16 cellular contexts compared by ENCODE assay signal in genomic region chr16:3882531-3882930, GRCh38. TPM values are rescaled to one million over a fixed set of nuclear protein-coding genes. Genes with fewer than 3 reads are reported as not detected.
DNase-seq lines count a peak whose midpoint lies in the region; ATAC-seq, FAIRE-seq and TF ChIP-seq lines count a peak whose summit lies in the region.
"Had no signal": no experiment of that assay in that cellular context is flagged by ENCODE, and none has a peak within 500 bp of the region (broad histone marks: within the 10 kb centered on the region; RNA-seq: fewer than 3 reads in every experiment).

No MANE protein-coding gene starts in this region.

- DNase-seq in activated CD8-positive, alpha-beta memory T cell treated with anti-CD3 and anti-CD28 coated beads, Interleukin-2, amount 50 U/mL, for 48 hours = peak; percentile 25
- DNase-seq in activated CD8-positive, alpha-beta memory T cell treated with anti-CD3 and anti-CD28 coated beads for 24 hours = no peak
- DNase-seq in Karpas-422 (peak; percentile 43), K562 (ENCODE audit: extremely low read depth in 1 of 4, low spot score in 3 of 4) (no peak), osteocyte (ENCODE audit: extremely low spot score, unreplicated experiment) (no peak), GM23248 (no peak), foreskin fibroblast (no peak)
- DNase-seq in stimulated activated CD4-positive, alpha-beta T cell treated with anti-CD3 and anti-CD28 coated beads, Interleukin-1b, Interleukin-23, amount 100 ng/mL, for 48 hours = no peak
- DNase-seq: activated effector memory CD4-positive, alpha-beta T cell treated with anti-CD3 and anti-CD28 coated beads, Interleukin-2, amount 50 U/mL, for 16 hours; foreskin melanocyte; NCI-H1105; nucleus accumbens; OCI-M1; stimulated activated naive CD4-positive, alpha-beta T cell; uterus had no signal

- H3K79me2 ChIP-seq in Karpas-422 (ENCODE audit: low read length) (peaks cover 23% of the 10 kb centered on the region), K562 (ENCODE audit: control insufficient read depth, insufficient read depth, low read length) (peaks cover 23% of the 10 kb centered on the region), GM23248 (ENCODE audit: insufficient read depth) (peaks cover 23% of the 10 kb centered on the region)

- WGBS in K562 (ENCODE audit: insufficient coverage, low coverage, missing lambda C conversion rate) = 76% methylated on average over 3 of the region's 3 CpGs
- 96 to 98% methylated on average over 3 of the region's 3 CpGs for WGBS in GM23248 (ENCODE audit: low coverage in 1 of 2, low lambda C conversion rate in 2 of 2, missing lambda C conversion rate in 2 of 2), 2 experiments

- peaks cover 5% of the 10 kb centered on the region for H3K36me3 Mint-ChIP-seq in osteocyte (ENCODE audit: unreplicated experiment)

- ATAC-seq in K562 = no peak

- peak overlapping the region; percentile 72 for H3K4me3 Mint-ChIP-seq in osteocyte (ENCODE audit: unreplicated experiment)

- H3K9ac ChIP-seq in Karpas-422 (ENCODE audit: low read length) = no peak overlapping the region
- H3K9ac ChIP-seq in K562 (ENCODE audit: insufficient read depth in 1 of 2, low read depth in 2 of 2, low read length in 2 of 2) = no peak overlapping the region
- no peak overlapping the region for H3K9ac ChIP-seq in GM23248

- TF ChIP-seq POLR2A in K562 (conservative IDR thresholded peaks at IDR 0.05) = no peak

- CTCF ChIA-PET in K562 (lab: Yijun Ruan, JAX; ENCODE audit: low intra/inter-chr PET ratio) = no interaction called here

- H3K9me3 Mint-ChIP-seq in osteocyte (ENCODE audit: unreplicated experiment) = no peaks in the 10 kb centered on the region

- no peaks in the 10 kb centered on the region for H3K9me2 ChIP-seq in Karpas-422 (replicated peaks; ENCODE audit: insufficient read depth, low read length)
- H3K9me2 ChIP-seq in GM23248 (ENCODE audit: insufficient read depth) = no peaks in the 10 kb centered on the region

- H3K9me3 ChIP-seq in Karpas-422 (ENCODE audit: low read length) = no peaks in the 10 kb centered on the region
- no peaks in the 10 kb centered on the region for H3K9me3 ChIP-seq in K562 (replicated peaks; ENCODE audit: control insufficient read depth, insufficient read depth, low read depth, low read length)
- H3K9me3 ChIP-seq in GM23248 (ENCODE audit: low read depth) = no peaks in the 10 kb centered on the region
- H3K9me3 ChIP-seq: uterus had no signal

- H3K4me1 ChIP-seq in Karpas-422 (ENCODE audit: low read length) (peaks cover 19% of the 10 kb centered on the region), K562 (replicated peaks in 1 of 2; ENCODE audit: control insufficient read depth in 2 of 2, insufficient read depth in 2 of 2, low read length in 2 of 2) (peaks cover 11 to 19% of the 10 kb centered on the region in 2 experiments), GM23248 (ENCODE audit: insufficient read depth) (peaks cover 10% of the 10 kb centered on the region)
- H3K4me1 ChIP-seq: uterus had no signal

- H3K36me3 ChIP-seq in Karpas-422 (ENCODE audit: insufficient read depth, low read length) = peaks cover 9% of the 10 kb centered on the region; the same call in 1 of the 2 replicates
- H3K36me3 ChIP-seq in K562 (ENCODE audit: control insufficient read depth, insufficient read depth, low read length) = peaks cover 4% of the 10 kb centered on the region; the same call in 1 of the 3 replicates
- no peaks in the 10 kb centered on the region for H3K36me3 ChIP-seq in GM23248 (ENCODE audit: low read depth)
- H3K36me3 ChIP-seq: cardiac muscle cell, uterus had no signal

- in situ Hi-C loops in K562 (cut with MboI) = no loop called here
- in situ Hi-C loops in GM23248 (cut with MboI) = no loop called here

- H3K9me1 ChIP-seq in K562 (ENCODE audit: control insufficient read depth, insufficient read depth, low read length) = no peaks in the 10 kb centered on the region

- no peak overlapping the region for H3K4me2 ChIP-seq in Karpas-422 (ENCODE audit: low read depth, low read length, poor library complexity, severe bottlenecking)
- H3K4me2 ChIP-seq in K562 (ENCODE audit: insufficient read depth, low read length) = no peak overlapping the region
- no peak overlapping the region for H3K4me2 ChIP-seq in GM23248 (ENCODE audit: unreplicated experiment)

- H3K27ac ChIP-seq in Karpas-422 (ENCODE audit: low read length) (no peak overlapping the region), K562 (ENCODE audit: extremely low read depth, low read depth, low read length) (no peak overlapping the region), GM23248 (no peak overlapping the region)
- H3K27ac ChIP-seq: cardiac muscle cell, uterus had no signal

- peaks cover 10% of the 10 kb centered on the region for H3F3A ChIP-seq in GM23248 (ENCODE audit: insufficient read depth)

- peaks cover 3% of the 10 kb centered on the region for H3K27me3 Mint-ChIP-seq in osteocyte (ENCODE audit: unreplicated experiment)

- no peak for TF ChIP-seq RAD21 in K562 (CRISPR knock-in tag; conservative IDR thresholded peaks at IDR 0.05 in 1 of 2, IDR thresholded peaks at IDR 0.05 in 1 of 2)

- FAIRE-seq in K562 (lab: Jason Lieb, UNC) = no peak

- H3K4me3 ChIP-seq in Karpas-422 (ENCODE audit: low read length) = no peak overlapping the region
- no peak overlapping the region for H3K4me3 ChIP-seq in K562
- H3K4me3 ChIP-seq in GM23248 = no peak overlapping the region
- H3K4me3 ChIP-seq in foreskin fibroblast (ENCODE audit: low read depth in 1 of 2, low read length in 2 of 2) = no peak overlapping the region
- H3K4me3 ChIP-seq: cardiac muscle cell, uterus had no signal

- POLR2A ChIA-PET in K562 (lab: Yijun Ruan, JAX) = no interaction called here

- peaks cover 23% of the 10 kb centered on the region for H3K4me1 Mint-ChIP-seq in osteocyte (ENCODE audit: unreplicated experiment)

- peak overlapping the region; percentile 49 for H3K27ac Mint-ChIP-seq in osteocyte (ENCODE audit: unreplicated experiment)

- no peak for TF ChIP-seq CTCF in K562 (IDR thresholded peaks at IDR 0.05 in 2 of 3, conservative IDR thresholded peaks at IDR 0.05 in 1 of 3; ENCODE audit: insufficient read depth in 2 of 3, low read depth in 1 of 3, low read length in 3 of 3)
- TF ChIP-seq CTCF in osteocyte (IDR thresholded peaks at IDR 0.05) = no peak
- TF ChIP-seq CTCF in foreskin fibroblast (IDR thresholded peaks at IDR 0.05; ENCODE audit: low read depth, low read length) = no peak

- H3K27me3 ChIP-seq in Karpas-422 (ENCODE audit: low read length) (no peaks in the 10 kb centered on the region), K562 (ENCODE audit: control insufficient read depth in 2 of 2, insufficient read depth in 2 of 2, low read length in 2 of 2) (peaks cover 0 to 1% of the 10 kb centered on the region in 2 experiments; a peak in 1 of 5 replicates), GM23248 (replicated peaks; ENCODE audit: insufficient read depth) (no peaks in the 10 kb centered on the region)
- H3K27me3 ChIP-seq: cardiac muscle cell, uterus had no signal

- H4K20me1 ChIP-seq in Karpas-422 (ENCODE audit: insufficient read depth, low read depth, low read length) = peaks cover 19% of the 10 kb centered on the region; the same call in 1 of the 2 replicates
- H4K20me1 ChIP-seq in K562 (replicated peaks; ENCODE audit: control insufficient read depth, insufficient read depth, low read length) = peaks cover 19% of the 10 kb centered on the region
- peaks cover 18% of the 10 kb centered on the region; the same call in 1 of the 2 replicates for H4K20me1 ChIP-seq in GM23248 (ENCODE audit: insufficient read depth)

- H2AFZ ChIP-seq in Karpas-422 (ENCODE audit: low read length) (no peak overlapping the region), K562 (ENCODE audit: low read depth, low read length) (no peak overlapping the region), GM23248 (no peak overlapping the region)

- TF ChIP-seq EP300 in K562 (IDR thresholded peaks at IDR 0.05; ENCODE audit: low read length) = no peak

- BruUV-seq in K562 (replicated peaks; lab: Mats Ljungman, UMichigan) = no TSS peak

- intact Hi-C loops in K562 (cut with micrococcal nuclease) = no loop called here

RNA-seq across cellular contexts. Expression of gene CREBBP, which starts 2.0 kb away (rescaled TPM):
- 26.4 and 32.9 TPM in 2 replicates for total RNA-seq in Karpas-422 (2014; rRNA removed; shearing (Covaris generic); ENCODE audit: low replicate concordance)
- total RNA-seq in K562 (2011; cell fraction: chromatin; rRNA removed; ENCODE audit: low replicate concordance) = 118 and 129 TPM in 2 replicates
- 52.7 and 61.3 TPM in 2 replicates for total RNA-seq in K562 (2011; cell fraction: nucleolus; rRNA removed)
- total RNA-seq in K562 (2011; cell fraction: nucleoplasm; rRNA removed) = 58.0 and 84.6 TPM in 2 replicates
- total RNA-seq in K562 (2014; rRNA removed) (9.4 and 9.7 TPM in 2 replicates), K562 (2014; rRNA removed; fragmentation: Illumina TruSeq; extraction: Trizol) (5.6 and 8.9 TPM in 2 replicates), K562 (2015; rRNA removed; fragmentation: Illumina TruSeq; extraction: Trizol) (5.4 and 6.3 TPM in 2 replicates), K562 (2021) (22.3 and 24.8 TPM in 2 replicates), osteocyte (107 and 109 TPM in 2 replicates)
- polyA plus RNA-seq in K562 (2011; rRNA removed) (2.6 and 4.1 TPM in 2 replicates), K562 (2014; fragmentation: Illumina TruSeq; extraction: Trizol) (13.2 and 13.8 TPM in 2 replicates), K562 (2014; fragmentation: Nextera tagmentation; extraction: Ambion mirVana) (1 to 10 TPM in 1 of 2 experiments, under 1 TPM in 1; 0.70 to 2.5 TPM), K562 (2014; rRNA removed) (6.8 and 7.4 TPM in 2 replicates), GM23248 (2016; fragmentation: Nextera tagmentation; extraction: Ambion mirVana) (7.8 and 11.7 TPM in 2 replicates)
- polyA plus RNA-seq in K562 (2011; cell fraction: cytosol; rRNA removed) = 2.6 and 2.8 TPM in 2 replicates
- 12.7 and 15.9 TPM in 2 replicates for polyA plus RNA-seq in K562 (2011; cell fraction: nucleus; rRNA removed)
- polyA plus RNA-seq in K562 (2012) = 8.9 and 10.8 TPM in 2 replicates
- polyA minus RNA-seq in K562 (2011; rRNA and poly(A)+ RNA removed) = 9.9 and 15.2 TPM in 2 replicates
- polyA minus RNA-seq in K562 (2011; cell fraction: cytosol; rRNA and poly(A)+ RNA removed) = 20.4 and 22.6 TPM in 2 replicates
- 16.2 and 23.5 TPM in 2 replicates for polyA minus RNA-seq in K562 (2011; cell fraction: nucleus; rRNA and poly(A)+ RNA removed)
- 11.9 and 25.5 TPM in 2 replicates for total RNA-seq in GM23248 (2014; rRNA removed; shearing (Covaris generic))

Comparison
In these comparisons a context has a peak if more than half of its experiments do, and no peak if none do; other contexts are left out.
1. DNase-seq: peak in activated CD8-positive, alpha-beta memory T cell treated with anti-CD3 and anti-CD28 coated beads, Interleukin-2, amount 50 U/mL, for 48 hours (single experiment) and Karpas-422 (single experiment); none in activated CD8-positive, alpha-beta memory T cell treated with anti-CD3 and anti-CD28 coated beads for 24 hours (single experiment), K562 (0 of 4), osteocyte (single experiment), GM23248 (single experiment), foreskin fibroblast (0 of 2) and stimulated activated CD4-positive, alpha-beta T cell treated with anti-CD3 and anti-CD28 coated beads, Interleukin-1b, Interleukin-23, amount 100 ng/mL, for 48 hours (single experiment).